In genomic region chr17:40122466-40122943, GRCh38 we compare ENCODE assay signal across 8 cellular contexts. TPM values are rescaled to one million over a fixed set of nuclear protein-coding genes. Genes with fewer than 3 reads are reported as not detected.
DNase-seq lines count a peak whose midpoint lies in the region.

No MANE protein-coding gene starts in this region.

- H2AFZ ChIP-seq in Karpas-422 (ENCODE audit: low read length): no peak overlapping the region

- no peaks in the 10 kb centered on the region for H3K9me2 ChIP-seq in Karpas-422 (replicated peaks; ENCODE audit: insufficient read depth, low read length)

- H3K4me3 ChIP-seq in Karpas-422 (ENCODE audit: low read length) (peak overlapping the region; percentile 95), iPS-15b (ENCODE audit: low read depth, low read length) (peak overlapping the region; percentile 64), skeletal muscle tissue (ENCODE audit: low read length in 3 of 3) (peak overlapping the region; percentile 95 to 98 (median 95))

- peaks cover 14% of the 10 kb centered on the region; the same call in 1 of the 2 replicates for H3K36me3 ChIP-seq in Karpas-422 (ENCODE audit: insufficient read depth, low read length)
- H3K36me3 ChIP-seq in iPS-15b (ENCODE audit: control insufficient read depth, insufficient read depth, low read length): peaks cover 2% of the 10 kb centered on the region
- H3K36me3 ChIP-seq in skeletal muscle tissue (ENCODE audit: control insufficient read depth in 3 of 3, insufficient read depth in 3 of 3, low read length in 3 of 3): peaks cover 12 to 14% (median 13%) of the 10 kb centered on the region in 3 donors

- H3K27me3 ChIP-seq in Karpas-422 (ENCODE audit: low read length) (no peaks in the 10 kb centered on the region), iPS-15b (ENCODE audit: control insufficient read depth, insufficient read depth, low read length) (no peaks in the 10 kb centered on the region), skeletal muscle tissue (ENCODE audit: control insufficient read depth in 3 of 3, insufficient read depth in 3 of 3, low read length in 3 of 3) (no peaks in the 10 kb centered on the region)

- H4K20me1 ChIP-seq in Karpas-422 (ENCODE audit: insufficient read depth, low read depth, low read length): peaks cover 4% of the 10 kb centered on the region; the same call in 1 of the 2 replicates

- H3K4me1 ChIP-seq in Karpas-422 (ENCODE audit: low read length) (peaks cover 23% of the 10 kb centered on the region), iPS-15b (ENCODE audit: control insufficient read depth, insufficient read depth, low read length) (no peaks in the 10 kb centered on the region), skeletal muscle tissue (ENCODE audit: control insufficient read depth in 3 of 3, insufficient read depth in 3 of 3, low read length in 3 of 3) (peaks cover 20 to 32% (median 25%) of the 10 kb centered on the region in 3 donors)

- peak; percentile 52 for DNase-seq in CD1c-positive myeloid dendritic cell (ENCODE audit: extremely low spot score)
- peak; percentile 49 for DNase-seq in GM19238 (ENCODE audit: insufficient read length, low spot score)
- peak; percentile 72 for DNase-seq in Karpas-422
- peak; percentile 44 for DNase-seq in amniotic epithelial cell (ENCODE audit: low read depth)
- no peak for DNase-seq in NCI-H1694 treated with DMSO at 0.1 percent for 48 hours (lab: John Stamatoyannopoulos, UW)
- no peak for DNase-seq in NCI-H446 (lab: John Stamatoyannopoulos, UW)

- H3K79me2 ChIP-seq in Karpas-422 (ENCODE audit: low read length): peaks cover 54% of the 10 kb centered on the region

- H3K9me3 ChIP-seq in Karpas-422 (ENCODE audit: low read length): no peaks in the 10 kb centered on the region
- no peaks in the 10 kb centered on the region for H3K9me3 ChIP-seq in iPS-15b (ENCODE audit: control insufficient read depth, insufficient read depth, low read length)
- no peaks in the 10 kb centered on the region for H3K9me3 ChIP-seq in skeletal muscle tissue (ENCODE audit: control insufficient read depth in 3 of 3, low read length in 3 of 3)

- peak overlapping the region; percentile 77 for H3K4me2 ChIP-seq in Karpas-422 (ENCODE audit: low read depth, low read length, poor library complexity, severe bottlenecking)

- H3K9ac ChIP-seq in Karpas-422 (ENCODE audit: low read length) (peak overlapping the region; percentile 93), iPS-15b (ENCODE audit: low read depth, low read length) (peak overlapping the region; percentile 55), skeletal muscle tissue (ENCODE audit: low read depth in 1 of 3, low read length in 3 of 3) (peak overlapping the region; percentile 91 to 98 (median 94))

- H3K27ac ChIP-seq in Karpas-422 (ENCODE audit: low read length): peak overlapping the region; percentile 78
- H3K27ac ChIP-seq in skeletal muscle tissue (ENCODE audit: low read depth, low read length): peak overlapping the region; percentile 91

RNA-seq across cellular contexts. Expression of gene MSL1, which starts 0.7 kb away (rescaled TPM):
- total RNA-seq in Karpas-422 (2014; rRNA removed; shearing (Covaris generic); ENCODE audit: low replicate concordance): 48.6 and 53.2 TPM in 2 replicates
- 53.8 TPM for total RNA-seq in skeletal muscle tissue

RNA-seq across cellular contexts. Expression of gene CASC3, which starts 17.8 kb away (rescaled TPM):
- 37.4 and 74.5 TPM in 2 replicates for total RNA-seq in Karpas-422 (2014; rRNA removed; shearing (Covaris generic); ENCODE audit: low replicate concordance)
- 21.4 TPM for total RNA-seq in skeletal muscle tissue

RNA-seq across cellular contexts. Expression of gene NR1D1, which starts 22.1 kb away (rescaled TPM):
- total RNA-seq in Karpas-422 (2014; rRNA removed; shearing (Covaris generic); ENCODE audit: low replicate concordance): 0.65 and 0.67 TPM in 2 replicates
- total RNA-seq in skeletal muscle tissue: 1.0 TPM

RNA-seq across cellular contexts. Expression of gene RAPGEFL1, which starts 54.8 kb away (rescaled TPM):
- 5.6 and 8.9 TPM in 2 replicates for total RNA-seq in Karpas-422 (2014; rRNA removed; shearing (Covaris generic); ENCODE audit: low replicate concordance)
- 1.0 TPM for total RNA-seq in skeletal muscle tissue

RNA-seq across cellular contexts. Expression of gene THRA, which starts 59.7 kb away (rescaled TPM):
- 1.7 and 2.5 TPM in 2 replicates for total RNA-seq in Karpas-422 (2014; rRNA removed; shearing (Covaris generic); ENCODE audit: low replicate concordance)
- 30.8 TPM for total RNA-seq in skeletal muscle tissue

Comparison
In these comparisons a context has a peak if more than half of its experiments do, and no peak if none do; other contexts are left out.
1. DNase-seq: peak in CD1c-positive myeloid dendritic cell (single experiment), GM19238 (single experiment), Karpas-422 (single experiment) and amniotic epithelial cell (single experiment); none in NCI-H1694 treated with DMSO at 0.1 percent for 48 hours (single experiment) and NCI-H446 (0 of 2).
2. Peak in every context shown above with its lines, with median percentiles within 50 percentile points of each other: H3K4me3 ChIP-seq and H3K9ac ChIP-seq.